Comparison of ENCODE assay signal across 15 cellular contexts in the genomic region with DNA sequence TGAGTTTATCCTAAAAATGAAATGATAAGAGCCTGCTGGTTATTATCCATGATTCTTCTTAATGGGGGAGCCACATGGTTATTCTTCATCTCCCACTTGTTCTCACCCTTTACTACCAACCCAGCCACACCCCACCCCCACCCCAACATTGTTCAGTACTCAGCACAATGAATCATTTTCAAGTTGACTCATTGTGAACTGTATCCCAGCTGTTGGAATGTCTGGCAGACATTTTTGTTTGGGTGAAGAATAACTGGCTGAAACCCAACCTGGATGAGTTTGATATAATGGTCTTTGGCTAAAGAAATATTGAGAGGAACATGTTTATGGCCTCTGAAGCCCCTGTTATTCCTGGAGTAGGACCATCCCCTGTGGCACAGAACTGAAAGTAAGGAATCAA.
DNase-seq lines count a peak whose midpoint lies in the region; ATAC-seq and TF ChIP-seq lines count a peak whose summit lies in the region.
"Had no signal": no experiment of that assay in that cellular context is flagged by ENCODE, and none has a peak within 500 bp of the region (broad histone marks: within the 10 kb centered on the region; RNA-seq: fewer than 3 reads in every experiment).

No MANE protein-coding gene starts in this region.

- peak; percentile 58; the same call in 1 of the 2 replicates for TF ChIP-seq EP300 in Ishikawa (IDR thresholded peaks at IDR 0.05; ENCODE audit: borderline replicate concordance)

- CTCF ChIA-PET in activated CD8-positive, alpha-beta T cell treated with anti-CD3 and anti-CD28 coated beads, Interleukin-2, amount 10 ng/mL, durations not matched to agents 7 days and 5 days (lab: Charles Lee) = no interaction called here

- POLR2A ChIA-PET in activated CD8-positive, alpha-beta T cell treated with anti-CD3 and anti-CD28 coated beads, Interleukin-2, amount 10 ng/mL, durations not matched to agents 7 days and 5 days (lab: Charles Lee) = no interaction called here

- H3K4me3 ChIP-seq in astrocyte of the spinal cord (ENCODE audit: low read depth, low read length) (no peak overlapping the region), kidney epithelial cell (ENCODE audit: low read depth, low read length) (no peak overlapping the region)
- H3K4me3 ChIP-seq: testis had no signal

- H3K4me1 Mint-ChIP-seq in activated CD8-positive, alpha-beta T cell treated with anti-CD3 and anti-CD28 coated beads, Interleukin-2, amount 10 ng/mL, durations not matched to agents 7 days and 5 days (ENCODE audit: low read depth) = no peaks in the 10 kb centered on the region
- H3K4me1 Mint-ChIP-seq: activated CD4-positive, alpha-beta memory T cell treated with anti-CD3 and anti-CD28 coated beads, Interleukin-2, amount 10 ng/mL, durations not matched to agents 7 days and 5 days; natural killer cell had no signal

- H3K27ac Mint-ChIP-seq in activated CD8-positive, alpha-beta T cell treated with anti-CD3 and anti-CD28 coated beads, Interleukin-2, amount 10 ng/mL, durations not matched to agents 7 days and 5 days = no peak overlapping the region
- H3K27ac Mint-ChIP-seq: activated CD4-positive, alpha-beta memory T cell treated with anti-CD3 and anti-CD28 coated beads, Interleukin-2, amount 10 ng/mL, durations not matched to agents 7 days and 5 days; CD8-positive, alpha-beta T cell; natural killer cell had no signal

- DNase-seq in AG08395 (ENCODE audit: low spot score) = peak; percentile 53
- peak; percentile 89 for DNase-seq in astrocyte of the spinal cord (ENCODE audit: low read depth, low spot score)
- DNase-seq in kidney epithelial cell (ENCODE audit: low read depth) = peak; percentile 76
- no peak for DNase-seq in activated CD4-positive, alpha-beta T cell treated with anti-CD3 and anti-CD28 coated beads, Interleukin-2, amount 50 U/mL, for 4 hours
- no peak for DNase-seq in D341Med (ENCODE audit: low spot score)
- DNase-seq in activated CD8-positive, alpha-beta T cell treated with anti-CD3 and anti-CD28 coated beads, Interleukin-2, amount 10 ng/mL, durations not matched to agents 7 days and 5 days = no peak
- DNase-seq: activated CD4-positive, alpha-beta memory T cell treated with anti-CD3 and anti-CD28 coated beads, Interleukin-2, amount 10 ng/mL, durations not matched to agents 7 days and 5 days; CD8-positive, alpha-beta T cell; natural killer cell; NCI-H2029; stimulated activated CD4-positive, alpha-beta T cell treated with anti-CD3 and anti-CD28 coated beads, Interleukin-2, amount 100 ng/mL, for 48 hours; testis had no signal

- H3K4me3 Mint-ChIP-seq in activated CD8-positive, alpha-beta T cell treated with anti-CD3 and anti-CD28 coated beads, Interleukin-2, amount 10 ng/mL, durations not matched to agents 7 days and 5 days = no peak overlapping the region
- H3K4me3 Mint-ChIP-seq: activated CD4-positive, alpha-beta memory T cell treated with anti-CD3 and anti-CD28 coated beads, Interleukin-2, amount 10 ng/mL, durations not matched to agents 7 days and 5 days; CD8-positive, alpha-beta T cell; natural killer cell had no signal

- no peak for TF ChIP-seq RAD21 in Ishikawa (IDR thresholded peaks at IDR 0.05; ENCODE audit: low read depth)

- no peaks in the 10 kb centered on the region for H3K9me3 Mint-ChIP-seq in activated CD8-positive, alpha-beta T cell treated with anti-CD3 and anti-CD28 coated beads, Interleukin-2, amount 10 ng/mL, durations not matched to agents 7 days and 5 days (ENCODE audit: insufficient read depth)
- H3K9me3 Mint-ChIP-seq: activated CD4-positive, alpha-beta memory T cell treated with anti-CD3 and anti-CD28 coated beads, Interleukin-2, amount 10 ng/mL, durations not matched to agents 7 days and 5 days; brain; CD8-positive, alpha-beta T cell; natural killer cell had no signal

- ATAC-seq in GM19351 (IDR thresholded peaks at IDR 0.05; ENCODE audit: unreplicated experiment) = no peak
- ATAC-seq in activated CD8-positive, alpha-beta T cell treated with anti-CD3 and anti-CD28 coated beads, Interleukin-2, amount 10 ng/mL, durations not matched to agents 7 days and 5 days = no peak
- ATAC-seq: CD8-positive, alpha-beta T cell; natural killer cell had no signal

- in situ Hi-C loops in astrocyte of the spinal cord (cut with HindIII; ENCODE audit: low sequenced_read_pairs) = no loop called here

- H3K36me3 Mint-ChIP-seq in activated CD8-positive, alpha-beta T cell treated with anti-CD3 and anti-CD28 coated beads, Interleukin-2, amount 10 ng/mL, durations not matched to agents 7 days and 5 days (ENCODE audit: low read depth) = no peaks in the 10 kb centered on the region
- H3K36me3 Mint-ChIP-seq: brain, natural killer cell had no signal

- no peak for TF ChIP-seq CTCF in astrocyte of the spinal cord (IDR thresholded peaks at IDR 0.05; ENCODE audit: low read depth, low read length)
- TF ChIP-seq CTCF in kidney epithelial cell (IDR thresholded peaks at IDR 0.05; ENCODE audit: insufficient read depth, low read length, poor library complexity, severe bottlenecking) = no peak

- H3K27me3 ChIP-seq in kidney epithelial cell (ENCODE audit: control insufficient read depth, insufficient read depth, low read length) = no peaks in the 10 kb centered on the region
- H3K27me3 ChIP-seq: testis had no signal

- no peaks in the 10 kb centered on the region for H3K36me3 ChIP-seq in kidney epithelial cell (ENCODE audit: control insufficient read depth, insufficient read depth, low read length)

- H3K27me3 Mint-ChIP-seq in activated CD8-positive, alpha-beta T cell treated with anti-CD3 and anti-CD28 coated beads, Interleukin-2, amount 10 ng/mL, durations not matched to agents 7 days and 5 days (ENCODE audit: low read depth) = no peaks in the 10 kb centered on the region
- H3K27me3 Mint-ChIP-seq: activated CD4-positive, alpha-beta memory T cell treated with anti-CD3 and anti-CD28 coated beads, Interleukin-2, amount 10 ng/mL, durations not matched to agents 7 days and 5 days; brain had no signal

TF ChIP-seq in Ishikawa, 13 proteins besides CTCF, POLR2A, EP300 and RAD21:
- TF ChIP-seq YY1 (IDR thresholded peaks at IDR 0.05; ENCODE audit: low read depth) (peak; percentile 68), CEBPB (IDR thresholded peaks at IDR 0.05) (0 out of 2 replicates have a peak, but pooled peaks have one; percentile 4), TCF12 (IDR thresholded peaks at IDR 0.05; ENCODE audit: low read depth) (peak; percentile 59), NFIC (IDR thresholded peaks at IDR 0.05) (peak; percentile 63), TEAD4 (IDR thresholded peaks at IDR 0.05) (peak; percentile 80), CREB1 (IDR thresholded peaks at IDR 0.05; ENCODE audit: low read depth) (no peak)
- TF ChIP-seq, protein P1, sequence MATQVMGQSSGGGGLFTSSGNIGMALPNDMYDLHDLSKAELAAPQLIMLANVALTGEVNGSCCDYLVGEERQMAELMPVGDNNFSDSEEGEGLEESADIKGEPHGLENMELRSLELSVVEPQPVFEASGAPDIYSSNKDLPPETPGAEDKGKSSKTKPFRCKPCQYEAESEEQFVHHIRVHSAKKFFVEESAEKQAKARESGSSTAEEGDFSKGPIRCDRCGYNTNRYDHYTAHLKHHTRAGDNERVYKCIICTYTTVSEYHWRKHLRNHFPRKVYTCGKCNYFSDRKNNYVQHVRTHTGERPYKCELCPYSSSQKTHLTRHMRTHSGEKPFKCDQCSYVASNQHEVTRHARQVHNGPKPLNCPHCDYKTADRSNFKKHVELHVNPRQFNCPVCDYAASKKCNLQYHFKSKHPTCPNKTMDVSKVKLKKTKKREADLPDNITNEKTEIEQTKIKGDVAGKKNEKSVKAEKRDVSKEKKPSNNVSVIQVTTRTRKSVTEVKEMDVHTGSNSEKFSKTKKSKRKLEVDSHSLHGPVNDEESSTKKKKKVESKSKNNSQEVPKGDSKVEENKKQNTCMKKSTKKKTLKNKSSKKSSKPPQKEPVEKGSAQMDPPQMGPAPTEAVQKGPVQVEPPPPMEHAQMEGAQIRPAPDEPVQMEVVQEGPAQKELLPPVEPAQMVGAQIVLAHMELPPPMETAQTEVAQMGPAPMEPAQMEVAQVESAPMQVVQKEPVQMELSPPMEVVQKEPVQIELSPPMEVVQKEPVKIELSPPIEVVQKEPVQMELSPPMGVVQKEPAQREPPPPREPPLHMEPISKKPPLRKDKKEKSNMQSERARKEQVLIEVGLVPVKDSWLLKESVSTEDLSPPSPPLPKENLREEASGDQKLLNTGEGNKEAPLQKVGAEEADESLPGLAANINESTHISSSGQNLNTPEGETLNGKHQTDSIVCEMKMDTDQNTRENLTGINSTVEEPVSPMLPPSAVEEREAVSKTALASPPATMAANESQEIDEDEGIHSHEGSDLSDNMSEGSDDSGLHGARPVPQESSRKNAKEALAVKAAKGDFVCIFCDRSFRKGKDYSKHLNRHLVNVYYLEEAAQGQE (IDR thresholded peaks at IDR 0.05; ENCODE audit: low read depth) = no peak
- TF ChIP-seq, protein P2, sequence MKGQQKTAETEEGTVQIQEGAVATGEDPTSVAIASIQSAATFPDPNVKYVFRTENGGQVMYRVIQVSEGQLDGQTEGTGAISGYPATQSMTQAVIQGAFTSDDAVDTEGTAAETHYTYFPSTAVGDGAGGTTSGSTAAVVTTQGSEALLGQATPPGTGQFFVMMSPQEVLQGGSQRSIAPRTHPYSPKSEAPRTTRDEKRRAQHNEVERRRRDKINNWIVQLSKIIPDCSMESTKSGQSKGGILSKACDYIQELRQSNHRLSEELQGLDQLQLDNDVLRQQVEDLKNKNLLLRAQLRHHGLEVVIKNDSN (IDR thresholded peaks at IDR 0.05) = no peak

Comparison
In these comparisons a context has a peak if more than half of its experiments do, and no peak if none do; other contexts are left out.
1. DNase-seq: peak in AG08395 (single experiment), astrocyte of the spinal cord (single experiment) and kidney epithelial cell (single experiment); none in activated CD4-positive, alpha-beta T cell treated with anti-CD3 and anti-CD28 coated beads, Interleukin-2, amount 50 U/mL, for 4 hours (0 of 2), D341Med (single experiment) and activated CD8-positive, alpha-beta T cell treated with anti-CD3 and anti-CD28 coated beads, Interleukin-2, amount 10 ng/mL, durations not matched to agents 7 days and 5 days (single experiment).